Comparison of ENCODE assay signal across 30 cellular contexts in the genomic region with DNA sequence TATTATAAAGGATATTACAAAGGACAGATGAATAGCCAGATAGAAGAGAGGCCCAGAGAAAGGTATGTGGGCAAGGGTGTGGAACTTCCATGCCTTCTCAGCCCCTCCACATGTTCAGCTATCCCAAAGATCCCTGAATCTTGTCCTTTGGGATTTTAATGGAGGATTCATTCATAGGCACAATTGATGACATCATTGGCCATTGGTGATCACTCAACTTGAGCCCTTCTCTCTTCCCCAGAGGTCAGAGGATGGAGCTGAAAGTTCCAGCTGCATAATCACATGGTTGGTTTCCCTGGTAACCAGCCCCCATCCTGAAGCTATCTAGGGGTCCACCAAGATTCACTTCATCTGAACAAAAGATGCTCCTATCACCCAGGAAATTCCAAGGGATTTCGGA. TPM values are rescaled to one million over a fixed set of nuclear protein-coding genes. Genes with fewer than 3 reads are reported as not detected.
"Had no signal": no experiment of that assay in that cellular context is flagged by ENCODE, and none has a peak within 500 bp of the region (broad histone marks: within the 10 kb centered on the region; RNA-seq: fewer than 3 reads in every experiment).

No MANE protein-coding gene starts in this region.

- ATAC-seq: left colon; left lung; lower lobe of right lung; natural killer cell; sciatic nerve; stimulated activated naive B cell treated with anti-CD40 and anti-IgM and Interleukin-4, amounts not matched to agents 10 μg/mL and 1 μg/mL and 100 μg/mL, for 72 hours; stimulated activated naive CD8-positive, alpha-beta T cell treated with anti-CD3 and anti-CD28 coated beads, Interleukin-15, Interleukin-2, amounts not matched to agents 100 U/mL and 50 U/mL, for 24 hours; upper lobe of right lung had no signal

- H3K4me1 Mint-ChIP-seq: immature natural killer cell; natural killer cell; stimulated activated naive B cell treated with anti-CD40 and anti-IgM and Interleukin-4, amounts not matched to agents 10 μg/mL and 1 μg/mL and 100 μg/mL, for 72 hours had no signal

- H2AFZ ChIP-seq: neural progenitor cell had no signal

- H3K36me3 ChIP-seq: left lung, neural progenitor cell, ovary, right atrium auricular region, thyroid gland, transverse colon, upper lobe of right lung had no signal

- H3K4me3 ChIP-seq: left lung, lower lobe of right lung, neural progenitor cell, ovary, right atrium auricular region, skin epidermis, stomach, testis, thyroid gland, transverse colon, upper lobe of right lung had no signal

- H3K27ac ChIP-seq: left lung, lower lobe of right lung, neural progenitor cell, ovary, right atrium auricular region, skin epidermis, stomach, testis, thyroid gland, transverse colon, upper lobe of right lung had no signal

- H3K9ac ChIP-seq: neural progenitor cell had no signal

- H3K27ac Mint-ChIP-seq: immature natural killer cell; natural killer cell; neural progenitor cell; progenitor cell of endocrine pancreas; stimulated activated naive B cell treated with anti-CD40 and anti-IgM and Interleukin-4, amounts not matched to agents 10 μg/mL and 1 μg/mL and 100 μg/mL, for 72 hours had no signal

- H3K9me3 Mint-ChIP-seq: immature natural killer cell; naive B cell; natural killer cell; nephron progenitor cell; neural progenitor cell; stimulated activated naive B cell treated with anti-CD40 and anti-IgM and Interleukin-4, amounts not matched to agents 10 μg/mL and 1 μg/mL and 100 μg/mL, for 72 hours had no signal

- H3K27me3 ChIP-seq: ovary, right atrium auricular region, testis, thyroid gland, transverse colon, upper lobe of right lung had no signal

- H3K36me3 Mint-ChIP-seq: natural killer cell, neural progenitor cell had no signal

- H3K4me3 Mint-ChIP-seq: immature natural killer cell; naive B cell; natural killer cell; nephron progenitor cell; neural progenitor cell; stimulated activated naive B cell treated with anti-CD40 and anti-IgM and Interleukin-4, amounts not matched to agents 10 μg/mL and 1 μg/mL and 100 μg/mL, for 72 hours had no signal

- H3K9me3 ChIP-seq: left lung, lower lobe of right lung, ovary, right atrium auricular region, stomach, testis, thyroid gland, transverse colon, upper lobe of right lung had no signal

- H3K4me2 ChIP-seq: neural progenitor cell had no signal

- DNase-seq: hypothalamus; immature natural killer cell; kidney; left colon; left lung; lower lobe of right lung; mammary epithelial cell; mesenchymal stem cell; naive B cell; natural killer cell; nephron progenitor cell; ovary; stimulated activated CD4-positive, alpha-beta T cell treated with anti-CD3 and anti-CD28 coated beads, Interleukin-12 subunit alpha, Interleukin-12 subunit beta, amount 100 ng/mL, for 4 hours; stimulated activated CD4-positive, alpha-beta T cell treated with anti-CD3 and anti-CD28 coated beads, Interleukin-15, amount 100 ng/mL, for 24 hours; stimulated activated CD4-positive, alpha-beta T cell treated with anti-CD3 and anti-CD28 coated beads, Interleukin-2, amount 100 ng/mL, for 24 hours; stimulated activated CD4-positive, alpha-beta T cell treated with anti-CD3 and anti-CD28 coated beads, Interleukin-4, amount 100 ng/mL, for 1 hour; stimulated activated naive B cell treated with anti-CD40 and anti-IgM and Interleukin-4, amounts not matched to agents 10 μg/mL and 1 μg/mL and 100 μg/mL, for 72 hours; stimulated activated naive CD8-positive, alpha-beta T cell treated with anti-CD3 and anti-CD28 coated beads, Interleukin-15, Interleukin-2, amounts not matched to agents 100 U/mL and 50 U/mL, for 24 hours; stomach; testis; thyroid gland; transverse colon; upper lobe of right lung had no signal

- H3K4me1 ChIP-seq: lower lobe of right lung, thyroid gland, upper lobe of right lung had no signal

RNA-seq across cellular contexts. Expression of a gene that starts 2.1 kb away (rescaled TPM):
- total RNA-seq: left colon, mononuclear cell, progenitor cell of endocrine pancreas, pulmonary artery endothelial cell, upper lobe of right lung had no signal
- polyA plus RNA-seq: immature natural killer cell, mammary epithelial cell had no signal
